ENCODE assay signal across 1 cellular context in the genomic region with DNA sequence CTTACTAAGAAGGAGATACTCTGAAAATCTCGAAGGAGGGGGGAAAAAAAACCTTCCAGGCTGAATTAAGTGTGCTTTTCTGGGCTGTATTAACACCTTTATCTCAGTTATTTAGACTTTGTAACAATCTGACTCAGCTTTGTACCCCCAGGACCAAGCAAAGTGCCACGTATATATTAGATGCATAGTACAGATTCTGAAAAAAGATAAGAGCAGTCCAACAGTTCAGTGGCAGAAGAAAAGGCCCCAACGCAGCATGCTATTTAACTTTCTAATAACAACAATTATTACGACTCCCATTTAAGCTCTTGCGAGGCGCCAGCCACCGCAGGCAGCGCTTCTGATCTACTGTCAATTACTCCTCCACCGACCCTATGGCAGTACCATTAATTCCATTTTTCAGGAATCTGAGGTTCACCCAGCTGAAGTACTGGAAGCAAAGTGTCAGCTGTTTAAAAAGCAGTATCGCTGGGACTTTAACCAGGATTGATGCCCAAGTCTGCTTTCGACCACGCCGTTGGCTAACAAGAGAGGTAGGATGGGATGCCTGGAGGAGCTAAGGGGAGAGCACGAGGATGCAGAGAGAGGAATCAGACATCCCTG.
A peak's percentile ranks its signal among the peaks of the same experiment; 100 is the strongest.
TF ChIP-seq lines count a peak whose summit lies in the region.

No MANE protein-coding gene starts in this region.

TF ChIP-seq in GM12878, 131 proteins besides CTCF, POLR2A, EP300 and RAD21:
- TF ChIP-seq CREM (IDR thresholded peaks at IDR 0.05; ENCODE audit: low read depth): no peak
- TF ChIP-seq, protein P1, sequence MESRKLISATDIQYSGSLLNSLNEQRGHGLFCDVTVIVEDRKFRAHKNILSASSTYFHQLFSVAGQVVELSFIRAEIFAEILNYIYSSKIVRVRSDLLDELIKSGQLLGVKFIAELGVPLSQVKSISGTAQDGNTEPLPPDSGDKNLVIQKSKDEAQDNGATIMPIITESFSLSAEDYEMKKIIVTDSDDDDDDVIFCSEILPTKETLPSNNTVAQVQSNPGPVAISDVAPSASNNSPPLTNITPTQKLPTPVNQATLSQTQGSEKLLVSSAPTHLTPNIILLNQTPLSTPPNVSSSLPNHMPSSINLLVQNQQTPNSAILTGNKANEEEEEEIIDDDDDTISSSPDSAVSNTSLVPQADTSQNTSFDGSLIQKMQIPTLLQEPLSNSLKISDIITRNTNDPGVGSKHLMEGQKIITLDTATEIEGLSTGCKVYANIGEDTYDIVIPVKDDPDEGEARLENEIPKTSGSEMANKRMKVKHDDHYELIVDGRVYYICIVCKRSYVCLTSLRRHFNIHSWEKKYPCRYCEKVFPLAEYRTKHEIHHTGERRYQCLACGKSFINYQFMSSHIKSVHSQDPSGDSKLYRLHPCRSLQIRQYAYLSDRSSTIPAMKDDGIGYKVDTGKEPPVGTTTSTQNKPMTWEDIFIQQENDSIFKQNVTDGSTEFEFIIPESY (IDR thresholded peaks at IDR 0.05): peak; percentile 36; the same call in 1 of the 2 replicates
- no peak for TF ChIP-seq MEF2B (IDR thresholded peaks at IDR 0.05; ENCODE audit: partially characterized antibody, poor library complexity, severe bottlenecking)
